In genomic region chr11:1851437-1852180, GRCh38 we compare ENCODE assay signal across 1 cellular context.
TF ChIP-seq lines count a peak whose summit lies in the region.

No MANE protein-coding gene starts in this region.

TF ChIP-seq in K562, 482 proteins besides CTCF, POLR2A, EP300 and RAD21:
- TF ChIP-seq KLF10 (CRISPR knock-in tag; IDR thresholded peaks at IDR 0.05) (no peak), MAX (CRISPR knock-in tag; IDR thresholded peaks at IDR 0.05) (0 out of 2 replicates have a peak, but pooled peaks have one; percentile 30)
